Comparison of ENCODE assay signal across 8 cellular contexts in genomic region chr19:40090256-40091204, GRCh38.
DNase-seq lines count a peak whose midpoint lies in the region; ATAC-seq lines count a peak whose summit lies in the region.

TSS of gene ZNF780A (minus strand) at chr19:40090943. CDS start at chr19:40084753, 6,190 bp downstream.

- peaks cover 12% of the 10 kb centered on the region for H3K27me3 Mint-ChIP-seq in dendritic cell treated with granulocyte-macrophage colony-stimulating factor and Interleukin-4, amounts not matched to agents 40 ng/mL and 50 ng/mL, for 4 days

- DNase-seq in ACHN (peak; percentile 70), NCI-H69 (lab: John Stamatoyannopoulos, UW) (peak; percentile 92), left kidney (ENCODE audit: low read depth, low spot score) (peak; percentile 94)
- DNase-seq in activated CD4-positive, alpha-beta T cell treated with anti-CD3 and anti-CD28 coated beads, Interleukin-2, amount 50 U/mL, for 4 hours = peak; percentile 61 to 66
- peak; percentile 76 for DNase-seq in stimulated activated CD4-positive, alpha-beta T cell treated with anti-CD3 and anti-CD28 coated beads, Interleukin-1b, Interleukin-23, amount 100 ng/mL, for 48 hours

- peak within 1 kb of the TSS; percentile 95 for H3K27ac Mint-ChIP-seq in dendritic cell treated with granulocyte-macrophage colony-stimulating factor and Interleukin-4, amounts not matched to agents 40 ng/mL and 50 ng/mL, for 4 days

- intact Hi-C loops in dendritic cell treated with granulocyte-macrophage colony-stimulating factor and Interleukin-4, amounts not matched to agents 40 ng/mL and 50 ng/mL, for 4 days (cut with micrococcal nuclease) = no loop called here

- peak within 1 kb of the TSS; percentile 99 for H3K4me3 Mint-ChIP-seq in dendritic cell treated with granulocyte-macrophage colony-stimulating factor and Interleukin-4, amounts not matched to agents 40 ng/mL and 50 ng/mL, for 4 days

- H3K9me3 Mint-ChIP-seq in dendritic cell treated with granulocyte-macrophage colony-stimulating factor and Interleukin-4, amounts not matched to agents 40 ng/mL and 50 ng/mL, for 4 days = peaks cover 14% of the 10 kb centered on the region

- H3K4me1 Mint-ChIP-seq in dendritic cell treated with granulocyte-macrophage colony-stimulating factor and Interleukin-4, amounts not matched to agents 40 ng/mL and 50 ng/mL, for 4 days (ENCODE audit: low read depth) = peaks cover 41% of the 10 kb centered on the region

- in situ Hi-C loops in ACHN (cut with HindIII; ENCODE audit: low pct_ligation_motif_present, low pct_unique_long_range_greater_than_20kb, low sequenced_read_pairs) = no loop called here

- ATAC-seq in GM18909 (IDR thresholded peaks at IDR 0.05; ENCODE audit: poor library complexity, unreplicated experiment) = peak; percentile 70
- ATAC-seq in HG03432 (IDR thresholded peaks at IDR 0.05; ENCODE audit: unreplicated experiment) = peak; percentile 75

- peaks cover 36% of the 10 kb centered on the region for H3K36me3 Mint-ChIP-seq in dendritic cell treated with granulocyte-macrophage colony-stimulating factor and Interleukin-4, amounts not matched to agents 40 ng/mL and 50 ng/mL, for 4 days (ENCODE audit: low read depth)

Comparison
In these comparisons a context has a peak if more than half of its experiments do, and no peak if none do; other contexts are left out.
1. Peak in every context shown above with its lines: DNase-seq and ATAC-seq.